Comparison of ENCODE assay signal across 20 cellular contexts in genomic region chr6:104505838-104506237, GRCh38.
"Had no signal": no experiment of that assay in that cellular context is flagged by ENCODE, and none has a peak within 500 bp of the region (broad histone marks: within the 10 kb centered on the region; RNA-seq: fewer than 3 reads in every experiment).

No MANE protein-coding gene starts in this region.

- H3K36me3 ChIP-seq: ascending aorta, Peyer's patch, SJSA1 had no signal

- H3K27ac Mint-ChIP-seq: activated CD8-positive, alpha-beta T cell treated with anti-CD3 and anti-CD28 coated beads, Interleukin-2, amount 10 ng/mL, durations not matched to agents 7 days and 5 days; activated naive CD4-positive, alpha-beta T cell treated with anti-CD3 and anti-CD28 coated beads, Interleukin-2, amount 50 U/mL, for 24 hours; T-helper 1 cell treated with Interleukin-12 subunit alpha and Interleukin-12 subunit beta and Interleukin-4 antibody, amounts not matched to agents 30 μg/mL and 1 μg/mL, for 36 hours had no signal

- H3K36me3 Mint-ChIP-seq: activated naive CD4-positive, alpha-beta T cell treated with anti-CD3 and anti-CD28 coated beads, Interleukin-2, amount 50 U/mL, for 24 hours had no signal

- ATAC-seq: activated CD4-positive, CD25-positive, alpha-beta regulatory T cell treated with anti-CD3 and anti-CD28 coated beads, Interleukin-2, amount 50 U/mL, for 24 hours; activated CD8-positive, alpha-beta T cell treated with anti-CD3 and anti-CD28 coated beads, Interleukin-2, amount 10 ng/mL, durations not matched to agents 7 days and 5 days; body of pancreas had no signal

- H3K4me1 Mint-ChIP-seq: activated naive CD4-positive, alpha-beta T cell treated with anti-CD3 and anti-CD28 coated beads, Interleukin-2, amount 50 U/mL, for 24 hours had no signal

- H3K4me3 Mint-ChIP-seq: activated CD8-positive, alpha-beta T cell treated with anti-CD3 and anti-CD28 coated beads, Interleukin-2, amount 10 ng/mL, durations not matched to agents 7 days and 5 days; activated naive CD4-positive, alpha-beta T cell treated with anti-CD3 and anti-CD28 coated beads, Interleukin-2, amount 50 U/mL, for 24 hours; T-helper 1 cell treated with Interleukin-12 subunit alpha and Interleukin-12 subunit beta and Interleukin-4 antibody, amounts not matched to agents 30 μg/mL and 1 μg/mL, for 36 hours had no signal

- H3K27me3 ChIP-seq: ascending aorta, body of pancreas, Peyer's patch had no signal

- H3K9me3 Mint-ChIP-seq: activated naive CD4-positive, alpha-beta T cell treated with anti-CD3 and anti-CD28 coated beads, Interleukin-2, amount 50 U/mL, for 24 hours; T-helper 1 cell treated with Interleukin-12 subunit alpha and Interleukin-12 subunit beta and Interleukin-4 antibody, amounts not matched to agents 30 μg/mL and 1 μg/mL, for 36 hours had no signal

- DNase-seq: activated CD4-positive, alpha-beta T cell treated with anti-CD3 and anti-CD28 coated beads for 4 hours; activated CD8-positive, alpha-beta memory T cell treated with anti-CD3 and anti-CD28 coated beads, Interleukin-2, amount 50 U/mL, for 48 hours; activated CD8-positive, alpha-beta T cell treated with anti-CD3 and anti-CD28 coated beads, Interleukin-2, amount 10 ng/mL, durations not matched to agents 7 days and 5 days; activated T-cell treated with anti-CD3 and anti-CD28 coated beads, Interleukin-2, amount 50 U/mL, for 1 hour; amniotic stem cell; body of pancreas; central memory CD4-positive, alpha-beta T cell; MM.1S; NCI-H1694; NCI-H2029; NCI-H446 treated with DMSO at 0.1 percent for 48 hours; NCI-H526 treated with DMSO at 0.1 percent for 48 hours; NK-92 treated with Interleukin-12 subunit alpha and Interleukin-12 subunit beta, amount 100 ng/mL, for 24 hours; Peyer's patch; Right ventricle myocardium superior had no signal

- H3K4me3 ChIP-seq: ascending aorta, body of pancreas, Peyer's patch, SJSA1 had no signal
